ENCODE assay signal across 1 cellular context in the genomic region with DNA sequence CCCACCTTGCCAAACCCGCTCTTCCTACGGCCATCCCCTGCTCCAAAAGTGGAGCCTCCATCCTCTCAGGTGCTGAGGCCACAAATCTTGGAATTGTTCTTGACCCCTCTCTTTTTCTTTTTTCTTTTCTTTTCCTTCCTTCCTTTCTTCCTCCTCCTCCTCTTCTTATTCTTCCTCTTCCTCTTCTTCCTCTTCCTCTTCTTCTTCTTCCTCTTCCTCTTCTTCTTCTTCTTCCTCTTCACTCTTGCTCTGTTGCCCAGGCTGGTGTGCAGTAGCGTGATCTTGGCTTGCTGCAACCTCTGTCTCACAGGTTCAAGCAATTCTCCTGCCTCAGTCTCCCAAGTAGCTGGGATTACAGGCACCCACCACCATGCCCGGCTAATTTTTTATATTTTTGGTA. TPM values are rescaled to one million over a fixed set of nuclear protein-coding genes. Genes with fewer than 3 reads are reported as not detected.
"Had no signal": no experiment of that assay in that cellular context is flagged by ENCODE, and none has a peak within 500 bp of the region (broad histone marks: within the 10 kb centered on the region; RNA-seq: fewer than 3 reads in every experiment).

No MANE protein-coding gene starts in this region.

RNA-seq across cellular contexts. Expression of gene KCNG1, which starts 44.4 kb away (rescaled TPM):
- total RNA-seq: activated naive CD8-positive, alpha-beta T cell treated with anti-CD3 and anti-CD28 coated beads, Interleukin-2, amount 10 ng/mL, durations not matched to agents 7 days and 5 days had no signal
